8 cellular contexts compared by ENCODE assay signal in genomic region chr1:41516168-41516961, GRCh38. TPM values are rescaled to one million over a fixed set of nuclear protein-coding genes. Genes with fewer than 3 reads are reported as not detected.
A peak's percentile ranks its signal among the peaks of the same experiment; 100 is the strongest.
DNase-seq lines count a peak whose midpoint lies in the region; ATAC-seq and TF ChIP-seq lines count a peak whose summit lies in the region.

No MANE protein-coding gene starts in this region.

- no peaks in the 10 kb centered on the region for H3K27me3 ChIP-seq in dorsolateral prefrontal cortex

- H3K27ac ChIP-seq in dorsolateral prefrontal cortex: peak overlapping the region in 49 of 59 donors; percentile 11 to 91 (median 71)

- TF ChIP-seq POLR2A in lower leg skin (IDR thresholded peaks at IDR 0.05): no peak

- in situ Hi-C loops in GM13977 (cut with MboI; ENCODE audit: low pct_unique_long_range_greater_than_20kb, low sequenced_read_pairs, unreplicated experiment): no loop called here

- intact Hi-C loops in dorsolateral prefrontal cortex (cut with DNase I): loop anchor here (2.0 to 10.0 kb wide), 7 partner anchors 62 to 261 kb away; no protein-coding TSS in a partner anchor
- intact Hi-C loops in lower leg skin (cut with DNase I; ENCODE audit: low total_unique reads): no loop called here

- DNase-seq in GM13977 (ENCODE audit: low spot score) (peak; percentile 94), NCI-H460 (ENCODE audit: extremely low read depth, low read depth) (peak; percentile 71), dorsolateral prefrontal cortex (peak; percentile 88 to 93 (median 92)), lower leg skin (ENCODE audit: low spot score in 2 of 2) (peak; percentile 82 to 97)
- DNase-seq in activated CD4-positive, alpha-beta T cell treated with anti-CD3 and anti-CD28 coated beads, Interleukin-2, amount 50 U/mL, for 1 hour: peak; percentile 53
- peak; percentile 61 to 77 for DNase-seq in stimulated activated CD4-positive, alpha-beta T cell treated with anti-CD3 and anti-CD28 coated beads, Interleukin-2, amount 100 ng/mL, for 48 hours

- H3K4me3 ChIP-seq in dorsolateral prefrontal cortex: peak overlapping the region; percentile 28 to 70 (median 54)
- H3K4me3 ChIP-seq in lower leg skin (ENCODE audit: low read depth, poor library complexity, severe bottlenecking): no peak overlapping the region

- 6 to 10% methylated on average over 39 to 44 of the region's 51 CpGs for WGBS in lower leg skin, 2 donors

- ATAC-seq in HG03135 (IDR thresholded peaks at IDR 0.05; ENCODE audit: unreplicated experiment): peak; percentile 61
- ATAC-seq in HG03025 (IDR thresholded peaks at IDR 0.05; ENCODE audit: low FRiP score, unreplicated experiment): no peak

- TF ChIP-seq CTCF in GM13977 (IDR thresholded peaks at IDR 0.05; ENCODE audit: extremely low read depth, insufficient read depth, missing control alignments) (peak; percentile 95), dorsolateral prefrontal cortex (IDR thresholded peaks at IDR 0.05 in 54 of 56, conservative IDR thresholded peaks at IDR 0.05 in 2 of 56; ENCODE audit: low read depth in 1 of 56, partially characterized antibody in 56 of 56) (peak; percentile 61 to 97 (median 92)), lower leg skin (IDR thresholded peaks at IDR 0.05) (peak in 1 of 3 donors; percentile 22)

RNA-seq across cellular contexts. Expression of gene EDN2, which starts 31.9 kb away (rescaled TPM):
- not detected in 2 replicates for total RNA-seq in NCI-H460 (2014; rRNA removed; shearing (Covaris generic))
- not detected in 2 replicates for polyA plus RNA-seq in NCI-H460 (2014; cell fraction: nucleus; rRNA removed)
- total RNA-seq in dorsolateral prefrontal cortex: under 1 TPM in 2 of 120 experiments, not detected in 118; 0.36 to 0.67 TPM
- 10 to 100 TPM in 1 of 4 donors, 1 to 10 TPM in 3; 1.2 to 13.0 (median 3.9) TPM for total RNA-seq in lower leg skin
